Comparison of ENCODE assay signal across 1 cellular context in genomic region chr20:36836591-36837329, GRCh38.
A peak's percentile ranks its signal among the peaks of the same experiment; 100 is the strongest.
TF ChIP-seq lines count a peak whose summit lies in the region.

No MANE protein-coding gene starts in this region.

TF ChIP-seq in HepG2, 621 proteins besides CTCF, POLR2A, EP300 and RAD21 (continued from another document and continues in another):
- TF ChIP-seq, protein P1, sequence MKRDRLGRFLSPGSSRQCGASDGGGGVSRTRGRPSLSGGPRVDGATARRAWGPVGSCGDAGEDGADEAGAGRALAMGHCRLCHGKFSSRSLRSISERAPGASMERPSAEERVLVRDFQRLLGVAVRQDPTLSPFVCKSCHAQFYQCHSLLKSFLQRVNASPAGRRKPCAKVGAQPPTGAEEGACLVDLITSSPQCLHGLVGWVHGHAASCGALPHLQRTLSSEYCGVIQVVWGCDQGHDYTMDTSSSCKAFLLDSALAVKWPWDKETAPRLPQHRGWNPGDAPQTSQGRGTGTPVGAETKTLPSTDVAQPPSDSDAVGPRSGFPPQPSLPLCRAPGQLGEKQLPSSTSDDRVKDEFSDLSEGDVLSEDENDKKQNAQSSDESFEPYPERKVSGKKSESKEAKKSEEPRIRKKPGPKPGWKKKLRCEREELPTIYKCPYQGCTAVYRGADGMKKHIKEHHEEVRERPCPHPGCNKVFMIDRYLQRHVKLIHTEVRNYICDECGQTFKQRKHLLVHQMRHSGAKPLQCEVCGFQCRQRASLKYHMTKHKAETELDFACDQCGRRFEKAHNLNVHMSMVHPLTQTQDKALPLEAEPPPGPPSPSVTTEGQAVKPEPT (CRISPR knock-in tag; IDR thresholded peaks at IDR 0.05; ENCODE audit: low read depth), result 0 out of 2 replicates have a peak, but pooled peaks have one; percentile 57
- no peak for TF ChIP-seq NFE2L1 (CRISPR knock-in tag; IDR thresholded peaks at IDR 0.05; ENCODE audit: borderline replicate concordance)
- TF ChIP-seq HMGA1 (CRISPR knock-in tag; conservative IDR thresholded peaks at IDR 0.05), result no peak
- TF ChIP-seq ZNF34 (CRISPR knock-in tag; IDR thresholded peaks at IDR 0.05; ENCODE audit: borderline replicate concordance), result no peak
- no peak for TF ChIP-seq RNF2 (conservative IDR thresholded peaks at IDR 0.05; ENCODE audit: low read depth)
- TF ChIP-seq, protein P2, sequence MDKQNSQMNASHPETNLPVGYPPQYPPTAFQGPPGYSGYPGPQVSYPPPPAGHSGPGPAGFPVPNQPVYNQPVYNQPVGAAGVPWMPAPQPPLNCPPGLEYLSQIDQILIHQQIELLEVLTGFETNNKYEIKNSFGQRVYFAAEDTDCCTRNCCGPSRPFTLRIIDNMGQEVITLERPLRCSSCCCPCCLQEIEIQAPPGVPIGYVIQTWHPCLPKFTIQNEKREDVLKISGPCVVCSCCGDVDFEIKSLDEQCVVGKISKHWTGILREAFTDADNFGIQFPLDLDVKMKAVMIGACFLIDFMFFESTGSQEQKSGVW (CRISPR knock-in tag; IDR thresholded peaks at IDR 0.05; ENCODE audit: borderline replicate concordance), result no peak
- no peak for TF ChIP-seq ZMAT5 (CRISPR knock-in tag; IDR thresholded peaks at IDR 0.05; ENCODE audit: borderline replicate concordance, low read depth)
- TF ChIP-seq ZFP62 (CRISPR knock-in tag; IDR thresholded peaks at IDR 0.05), result no peak
- no peak for TF ChIP-seq TCF12 (IDR thresholded peaks at IDR 0.05)
- TF ChIP-seq TCF12 (CRISPR knock-in tag; IDR thresholded peaks at IDR 0.05), result no peak
- no peak for TF ChIP-seq SRY (CRISPR knock-in tag; IDR thresholded peaks at IDR 0.05)
- peak; percentile 85 to 93 for TF ChIP-seq HMGXB4 (CRISPR knock-in tag; IDR thresholded peaks at IDR 0.05; ENCODE audit: borderline replicate concordance in 1 of 2, low read depth in 1 of 2)
- no peak for TF ChIP-seq GPBP1L1 (CRISPR knock-in tag; IDR thresholded peaks at IDR 0.05)
- TF ChIP-seq ZNF556 (CRISPR knock-in tag; IDR thresholded peaks at IDR 0.05; ENCODE audit: borderline replicate concordance), result 0 out of 2 replicates have a peak, but pooled peaks have one; percentile 18
- TF ChIP-seq ZNF850 (CRISPR knock-in tag; conservative IDR thresholded peaks at IDR 0.05), result no peak
- no peak for TF ChIP-seq SP140L (CRISPR knock-in tag; IDR thresholded peaks at IDR 0.05; ENCODE audit: borderline replicate concordance)
- TF ChIP-seq, protein P3, sequence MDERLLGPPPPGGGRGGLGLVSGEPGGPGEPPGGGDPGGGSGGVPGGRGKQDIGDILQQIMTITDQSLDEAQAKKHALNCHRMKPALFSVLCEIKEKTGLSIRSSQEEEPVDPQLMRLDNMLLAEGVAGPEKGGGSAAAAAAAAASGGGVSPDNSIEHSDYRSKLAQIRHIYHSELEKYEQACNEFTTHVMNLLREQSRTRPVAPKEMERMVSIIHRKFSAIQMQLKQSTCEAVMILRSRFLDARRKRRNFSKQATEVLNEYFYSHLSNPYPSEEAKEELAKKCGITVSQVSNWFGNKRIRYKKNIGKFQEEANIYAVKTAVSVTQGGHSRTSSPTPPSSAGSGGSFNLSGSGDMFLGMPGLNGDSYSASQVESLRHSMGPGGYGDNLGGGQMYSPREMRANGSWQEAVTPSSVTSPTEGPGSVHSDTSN (CRISPR knock-in tag; IDR thresholded peaks at IDR 0.05), result no peak
- TF ChIP-seq ZNF607 (CRISPR knock-in tag; IDR thresholded peaks at IDR 0.05; ENCODE audit: borderline replicate concordance), result no peak
- no peak for TF ChIP-seq MYNN (CRISPR knock-in tag; IDR thresholded peaks at IDR 0.05; ENCODE audit: low read depth)
- no peak for TF ChIP-seq BRCA1 (CRISPR knock-in tag; IDR thresholded peaks at IDR 0.05)
- TF ChIP-seq ZMYM3 (CRISPR knock-in tag; IDR thresholded peaks at IDR 0.05), result peak; percentile 77
- no peak for TF ChIP-seq ZNF740 (CRISPR knock-in tag; IDR thresholded peaks at IDR 0.05)
- no peak for TF ChIP-seq ATM (IDR thresholded peaks at IDR 0.05; ENCODE audit: borderline replicate concordance)
- no peak for TF ChIP-seq KLF9 (CRISPR knock-in tag; IDR thresholded peaks at IDR 0.05; ENCODE audit: low read depth)
- TF ChIP-seq, protein P4, sequence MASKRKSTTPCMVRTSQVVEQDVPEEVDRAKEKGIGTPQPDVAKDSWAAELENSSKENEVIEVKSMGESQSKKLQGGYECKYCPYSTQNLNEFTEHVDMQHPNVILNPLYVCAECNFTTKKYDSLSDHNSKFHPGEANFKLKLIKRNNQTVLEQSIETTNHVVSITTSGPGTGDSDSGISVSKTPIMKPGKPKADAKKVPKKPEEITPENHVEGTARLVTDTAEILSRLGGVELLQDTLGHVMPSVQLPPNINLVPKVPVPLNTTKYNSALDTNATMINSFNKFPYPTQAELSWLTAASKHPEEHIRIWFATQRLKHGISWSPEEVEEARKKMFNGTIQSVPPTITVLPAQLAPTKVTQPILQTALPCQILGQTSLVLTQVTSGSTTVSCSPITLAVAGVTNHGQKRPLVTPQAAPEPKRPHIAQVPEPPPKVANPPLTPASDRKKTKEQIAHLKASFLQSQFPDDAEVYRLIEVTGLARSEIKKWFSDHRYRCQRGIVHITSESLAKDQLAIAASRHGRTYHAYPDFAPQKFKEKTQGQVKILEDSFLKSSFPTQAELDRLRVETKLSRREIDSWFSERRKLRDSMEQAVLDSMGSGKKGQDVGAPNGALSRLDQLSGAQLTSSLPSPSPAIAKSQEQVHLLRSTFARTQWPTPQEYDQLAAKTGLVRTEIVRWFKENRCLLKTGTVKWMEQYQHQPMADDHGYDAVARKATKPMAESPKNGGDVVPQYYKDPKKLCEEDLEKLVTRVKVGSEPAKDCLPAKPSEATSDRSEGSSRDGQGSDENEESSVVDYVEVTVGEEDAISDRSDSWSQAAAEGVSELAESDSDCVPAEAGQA (IDR thresholded peaks at IDR 0.05; ENCODE audit: low read depth), result no peak
- TF ChIP-seq, protein P4 (CRISPR knock-in tag; IDR thresholded peaks at IDR 0.05; ENCODE audit: borderline replicate concordance), result no peak
- no peak for TF ChIP-seq ZNF354B (CRISPR knock-in tag; IDR thresholded peaks at IDR 0.05)
- no peak for TF ChIP-seq TFDP1 (CRISPR knock-in tag; IDR thresholded peaks at IDR 0.05; ENCODE audit: borderline replicate concordance)
- TF ChIP-seq, protein P5, sequence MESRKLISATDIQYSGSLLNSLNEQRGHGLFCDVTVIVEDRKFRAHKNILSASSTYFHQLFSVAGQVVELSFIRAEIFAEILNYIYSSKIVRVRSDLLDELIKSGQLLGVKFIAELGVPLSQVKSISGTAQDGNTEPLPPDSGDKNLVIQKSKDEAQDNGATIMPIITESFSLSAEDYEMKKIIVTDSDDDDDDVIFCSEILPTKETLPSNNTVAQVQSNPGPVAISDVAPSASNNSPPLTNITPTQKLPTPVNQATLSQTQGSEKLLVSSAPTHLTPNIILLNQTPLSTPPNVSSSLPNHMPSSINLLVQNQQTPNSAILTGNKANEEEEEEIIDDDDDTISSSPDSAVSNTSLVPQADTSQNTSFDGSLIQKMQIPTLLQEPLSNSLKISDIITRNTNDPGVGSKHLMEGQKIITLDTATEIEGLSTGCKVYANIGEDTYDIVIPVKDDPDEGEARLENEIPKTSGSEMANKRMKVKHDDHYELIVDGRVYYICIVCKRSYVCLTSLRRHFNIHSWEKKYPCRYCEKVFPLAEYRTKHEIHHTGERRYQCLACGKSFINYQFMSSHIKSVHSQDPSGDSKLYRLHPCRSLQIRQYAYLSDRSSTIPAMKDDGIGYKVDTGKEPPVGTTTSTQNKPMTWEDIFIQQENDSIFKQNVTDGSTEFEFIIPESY (CRISPR knock-in tag; IDR thresholded peaks at IDR 0.05), result peak; percentile 99
- no peak for TF ChIP-seq SETDB1 (CRISPR knock-in tag; IDR thresholded peaks at IDR 0.05; ENCODE audit: borderline replicate concordance)
- no peak for TF ChIP-seq ZNF343 (CRISPR knock-in tag; IDR thresholded peaks at IDR 0.05)
- no peak for TF ChIP-seq MATR3 (CRISPR knock-in tag; IDR thresholded peaks at IDR 0.05)
- TF ChIP-seq KDM5B (CRISPR knock-in tag; IDR thresholded peaks at IDR 0.05; ENCODE audit: borderline replicate concordance), result no peak; the same call in 1 of the 2 replicates
- 0 out of 2 replicates have a peak, but pooled peaks have one; percentile 30 for TF ChIP-seq TFDP2 (CRISPR knock-in tag; IDR thresholded peaks at IDR 0.05)
- peak; percentile 71 for TF ChIP-seq TEAD3 (CRISPR knock-in tag; optimal IDR thresholded peaks at IDR 0.05; ENCODE audit: borderline replicate concordance)
- peak; percentile 80; the same call in 1 of the 2 replicates for TF ChIP-seq CHD4 (IDR thresholded peaks at IDR 0.05; ENCODE audit: borderline replicate concordance, low read length)
- TF ChIP-seq GRHL1 (CRISPR knock-in tag; conservative IDR thresholded peaks at IDR 0.05), result no peak
- no peak for TF ChIP-seq FOXC1 (CRISPR knock-in tag; IDR thresholded peaks at IDR 0.05; ENCODE audit: borderline replicate concordance)
- no peak for TF ChIP-seq ZSCAN29 (CRISPR knock-in tag; conservative IDR thresholded peaks at IDR 0.05)
- no peak for TF ChIP-seq PHF8 (CRISPR knock-in tag; IDR thresholded peaks at IDR 0.05)
